ENCODE assay signal across 33 cellular contexts in genomic region chr11:95884802-95885201, GRCh38.
"Had no signal": no experiment of that assay in that cellular context is flagged by ENCODE, and none has a peak within 500 bp of the region (broad histone marks: within the 10 kb centered on the region; RNA-seq: fewer than 3 reads in every experiment).

No MANE protein-coding gene starts in this region.

- H3K9me3 Mint-ChIP-seq: activated naive CD4-positive, alpha-beta T cell treated with anti-CD3 and anti-CD28 coated beads for 36 hours; activated naive CD8-positive, alpha-beta T cell treated with anti-CD3 and anti-CD28 coated beads for 36 hours; activated T-helper 1 cell treated with anti-CD3 and anti-CD28 coated beads, Interleukin-12 subunit alpha, Interleukin-12 subunit beta, Interleukin-2, Interleukin-4 antibody, amounts not matched to agents 30 ng/mL and 10 ng/mL and 1 ng/mL, durations not matched to agents 14 hours and 24 hours and 36 hours; brain; nephron progenitor cell; stimulated activated memory B cell treated with anti-CD40 and anti-IgM and Interleukin-4, amounts not matched to agents 10 μg/mL and 1 μg/mL and 100 μg/mL, for 72 hours had no signal

- H3K4me2 ChIP-seq: smooth muscle cell had no signal

- FAIRE-seq: frontal cortex, pancreas had no signal

- DNase-seq: activated CD4-positive, alpha-beta T cell treated with anti-CD3 and anti-CD28 coated beads for 48 hours; activated CD4-positive, alpha-beta T cell treated with anti-CD3 and anti-CD28 coated beads, Interleukin-2, amount 50 U/mL, for 48 hours; activated CD8-positive, alpha-beta memory T cell treated with anti-CD3 and anti-CD28 coated beads for 24 hours; activated effector memory CD4-positive, alpha-beta T cell treated with anti-CD3 and anti-CD28 coated beads, Interleukin-2, amount 50 U/mL, for 16 hours; activated naive CD4-positive, alpha-beta T cell treated with anti-CD3 and anti-CD28 coated beads for 36 hours; activated naive CD8-positive, alpha-beta T cell treated with anti-CD3 and anti-CD28 coated beads for 36 hours; adrenal gland; aorta; caudate nucleus; left lung; mucosa of descending colon; nephron progenitor cell; pancreas; retina; sigmoid colon; stimulated activated CD4-positive, alpha-beta T cell treated with anti-CD3 and anti-CD28 coated beads, Interleukin-1b, Interleukin-23, amount 100 ng/mL, for 48 hours; stimulated activated CD4-positive, alpha-beta T cell treated with anti-CD3 and anti-CD28 coated beads, Interleukin-4, amount 100 ng/mL, for 4 hours; stimulated activated CD8-positive, alpha-beta memory T cell treated with anti-CD3 and anti-CD28 coated beads, Interleukin-4, amount 100 ng/mL, for 48 hours; stomach; SW 1271; T-helper 17 cell; T1000; WERI-Rb-1 had no signal

- ATAC-seq: activated CD4-positive, CD25-positive, alpha-beta regulatory T cell treated with anti-CD3 and anti-CD28 coated beads, Interleukin-2, amount 50 U/mL, for 24 hours; left lung; mucosa of descending colon; pancreas; stimulated activated memory B cell treated with anti-CD40 and anti-IgM and Interleukin-4, amounts not matched to agents 10 μg/mL and 1 μg/mL and 100 μg/mL, for 72 hours; T-helper 17 cell had no signal

- H3K4me3 ChIP-seq: adrenal gland, left lung, lung, mucosa of descending colon, pancreas, prostate gland, sigmoid colon, smooth muscle cell, stomach, tibial nerve had no signal

- H3K36me3 ChIP-seq: neutrophil, pancreas, prostate gland had no signal

- H3K9me3 ChIP-seq: adrenal gland, left lung, mucosa of descending colon, neutrophil, pancreas, prostate gland, sigmoid colon, stomach, tibial nerve had no signal

- H3K4me1 Mint-ChIP-seq: nephron progenitor cell; stimulated activated memory B cell treated with anti-CD40 and anti-IgM and Interleukin-4, amounts not matched to agents 10 μg/mL and 1 μg/mL and 100 μg/mL, for 72 hours had no signal

- H3K4me1 ChIP-seq: adrenal gland, pancreas, prostate gland, sigmoid colon, stomach had no signal

- H3K27me3 ChIP-seq: adrenal gland, left lung, neutrophil, pancreas, sigmoid colon, stomach, tibial nerve had no signal

- H3K27me3 Mint-ChIP-seq: activated naive CD8-positive, alpha-beta T cell treated with anti-CD3 and anti-CD28 coated beads for 36 hours; brain; stimulated activated memory B cell treated with anti-CD40 and anti-IgM and Interleukin-4, amounts not matched to agents 10 μg/mL and 1 μg/mL and 100 μg/mL, for 72 hours; T-helper 17 cell had no signal

- H3K27ac Mint-ChIP-seq: activated naive CD4-positive, alpha-beta T cell treated with anti-CD3 and anti-CD28 coated beads for 36 hours; activated naive CD8-positive, alpha-beta T cell treated with anti-CD3 and anti-CD28 coated beads for 36 hours; activated T-helper 1 cell treated with anti-CD3 and anti-CD28 coated beads, Interleukin-12 subunit alpha, Interleukin-12 subunit beta, Interleukin-2, Interleukin-4 antibody, amounts not matched to agents 30 ng/mL and 10 ng/mL and 1 ng/mL, durations not matched to agents 14 hours and 24 hours and 36 hours; nephron progenitor cell; stimulated activated memory B cell treated with anti-CD40 and anti-IgM and Interleukin-4, amounts not matched to agents 10 μg/mL and 1 μg/mL and 100 μg/mL, for 72 hours; T-helper 17 cell had no signal

- H3K27ac ChIP-seq: adrenal gland, left lung, neutrophil, pancreas, prostate gland, sigmoid colon, stomach, WERI-Rb-1 had no signal

- H3K4me3 Mint-ChIP-seq: activated naive CD4-positive, alpha-beta T cell treated with anti-CD3 and anti-CD28 coated beads for 36 hours; activated naive CD8-positive, alpha-beta T cell treated with anti-CD3 and anti-CD28 coated beads for 36 hours; activated T-helper 1 cell treated with anti-CD3 and anti-CD28 coated beads, Interleukin-12 subunit alpha, Interleukin-12 subunit beta, Interleukin-2, Interleukin-4 antibody, amounts not matched to agents 30 ng/mL and 10 ng/mL and 1 ng/mL, durations not matched to agents 14 hours and 24 hours and 36 hours; brain; nephron progenitor cell; stimulated activated memory B cell treated with anti-CD40 and anti-IgM and Interleukin-4, amounts not matched to agents 10 μg/mL and 1 μg/mL and 100 μg/mL, for 72 hours; T-helper 17 cell had no signal
